5 cellular contexts compared by ENCODE assay signal in the genomic region with DNA sequence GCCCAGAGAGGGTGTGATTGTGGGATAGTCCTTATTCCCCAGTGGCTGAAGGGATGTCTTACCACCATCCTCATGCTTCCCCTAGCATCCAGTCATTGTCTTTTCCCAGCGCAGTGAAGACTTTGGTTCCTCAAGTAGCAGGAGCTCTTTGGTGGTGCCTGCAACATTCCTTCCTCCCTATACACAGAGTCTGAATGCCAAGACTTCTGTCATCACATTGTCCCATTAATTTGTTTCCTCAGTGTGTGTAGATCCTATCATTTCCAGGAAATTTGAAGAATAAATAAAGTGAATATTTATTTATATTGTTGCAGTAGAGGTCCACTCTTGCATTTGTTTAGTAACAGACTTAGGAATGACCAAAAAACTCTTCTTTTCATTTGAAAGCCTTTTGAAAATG.
"Had no signal": no experiment of that assay in that cellular context is flagged by ENCODE, and none has a peak within 500 bp of the region (broad histone marks: within the 10 kb centered on the region; RNA-seq: fewer than 3 reads in every experiment).

No MANE protein-coding gene starts in this region.

- H3K4me2 ChIP-seq: GM23338 had no signal

- H3K4me3 ChIP-seq: GM23338, K562 had no signal

- H2AFZ ChIP-seq: GM23338 had no signal

- DNase-seq: H9, HCEC 1CT, IMR-90 had no signal
